ENCODE assay signal across 28 cellular contexts in the genomic region with DNA sequence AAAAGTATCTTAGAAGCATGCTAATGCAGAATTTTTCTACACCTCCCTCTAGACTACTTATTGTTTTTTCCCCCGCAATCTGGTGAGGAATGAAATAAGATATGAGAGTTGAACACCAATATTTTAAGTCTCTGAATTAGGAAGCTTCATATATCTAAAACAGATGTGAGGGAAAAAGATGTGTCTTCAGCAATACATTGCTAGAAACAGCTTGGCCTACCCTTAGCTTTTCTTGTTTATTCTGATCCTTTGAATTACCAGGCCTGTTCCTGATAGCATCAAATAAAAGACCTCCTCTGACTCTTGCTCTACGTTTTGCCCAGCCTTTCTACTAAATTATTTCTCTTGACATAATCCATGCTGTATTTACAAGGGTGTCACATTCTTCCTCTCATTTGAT.
"Had no signal": no experiment of that assay in that cellular context is flagged by ENCODE, and none has a peak within 500 bp of the region (broad histone marks: within the 10 kb centered on the region; RNA-seq: fewer than 3 reads in every experiment).

No MANE protein-coding gene starts in this region.

- H3K27ac Mint-ChIP-seq: endodermal cell; memory B cell; mesothelial cell of epicardium; naive B cell; natural killer cell treated with Interleukin-12 subunit alpha and Interleukin-12 subunit beta and Interleukin-15 and Interleukin-18, amount 100 ng/mL, for 72 hours; neural progenitor cell; stimulated activated effector memory CD8-positive, alpha-beta T cell treated with anti-CD3 and anti-CD28 coated beads, Interleukin-12 subunit alpha, Interleukin-12 subunit beta, amount 100 ng/mL, for 72 hours had no signal

- DNase-seq: cerebellar nuclear complex; cortex of kidney; endodermal cell; left ventricle myocardium superior; mucosa of descending colon; naive B cell; ovary; posterior cingulate gyrus; psoas muscle; right lobe of liver; small intestine; stimulated activated CD4-positive, alpha-beta T cell treated with anti-CD3 and anti-CD28 coated beads, Interleukin-12 subunit alpha, Interleukin-12 subunit beta, amount 100 ng/mL, for 4 hours; stimulated activated CD4-positive, alpha-beta T cell treated with anti-CD3 and anti-CD28 coated beads, Interleukin-1b, Interleukin-23, amount 100 ng/mL, for 48 hours; stimulated activated CD4-positive, alpha-beta T cell treated with anti-CD3 and anti-CD28 coated beads, Interleukin-4, amount 100 ng/mL, for 1 hour; stimulated activated naive CD4-positive, alpha-beta T cell treated with Interleukin-2 at 50 U/mL for 16 hours; stomach; thyroid gland; trophoblast cell had no signal

- ATAC-seq: left ventricle myocardium superior; mucosa of descending colon; natural killer cell treated with Interleukin-12 subunit alpha and Interleukin-12 subunit beta and Interleukin-15 and Interleukin-18, amount 100 ng/mL, for 72 hours; right lobe of liver; stimulated activated effector memory CD8-positive, alpha-beta T cell treated with anti-CD3 and anti-CD28 coated beads, Interleukin-12 subunit alpha, Interleukin-12 subunit beta, amount 100 ng/mL, for 72 hours had no signal

- H3K4me1 ChIP-seq: neural progenitor cell, right lobe of liver, stomach, thyroid gland had no signal

- H3K4me2 ChIP-seq: neural progenitor cell had no signal

- H3K9me3 ChIP-seq: esophagus muscularis mucosa, mucosa of descending colon, ovary, psoas muscle, right lobe of liver, thyroid gland had no signal

- FAIRE-seq: endothelial cell of umbilical vein, frontal cortex, keratinocyte, small intestine had no signal

- H2AFZ ChIP-seq: neural progenitor cell had no signal

- H3K9me3 Mint-ChIP-seq: endodermal cell, neural progenitor cell had no signal

- H3K4me3 ChIP-seq: esophagus muscularis mucosa, lung, mucosa of descending colon, neural progenitor cell, ovary, psoas muscle, right lobe of liver, stomach, thyroid gland had no signal

- H3K27me3 ChIP-seq: esophagus muscularis mucosa, neural progenitor cell, ovary, right lobe of liver, stomach, thyroid gland had no signal

- H3K36me3 Mint-ChIP-seq: memory B cell; mesothelial cell of epicardium; naive B cell; natural killer cell treated with Interleukin-12 subunit alpha and Interleukin-12 subunit beta and Interleukin-15 and Interleukin-18, amount 100 ng/mL, for 72 hours; neural progenitor cell; stimulated activated effector memory CD8-positive, alpha-beta T cell treated with anti-CD3 and anti-CD28 coated beads, Interleukin-12 subunit alpha, Interleukin-12 subunit beta, amount 100 ng/mL, for 72 hours had no signal

- H3K4me1 Mint-ChIP-seq: memory B cell; naive B cell; neural progenitor cell; stimulated activated effector memory CD8-positive, alpha-beta T cell treated with anti-CD3 and anti-CD28 coated beads, Interleukin-12 subunit alpha, Interleukin-12 subunit beta, amount 100 ng/mL, for 72 hours had no signal

- H3K36me3 ChIP-seq: esophagus muscularis mucosa, neural progenitor cell, ovary, right lobe of liver, stomach, thyroid gland had no signal

- H3K4me3 Mint-ChIP-seq: endodermal cell; memory B cell; mesothelial cell of epicardium; naive B cell; natural killer cell treated with Interleukin-12 subunit alpha and Interleukin-12 subunit beta and Interleukin-15 and Interleukin-18, amount 100 ng/mL, for 72 hours; neural progenitor cell; stimulated activated effector memory CD8-positive, alpha-beta T cell treated with anti-CD3 and anti-CD28 coated beads, Interleukin-12 subunit alpha, Interleukin-12 subunit beta, amount 100 ng/mL, for 72 hours had no signal

- H3K27ac ChIP-seq: esophagus muscularis mucosa, neural progenitor cell, ovary, psoas muscle, right lobe of liver, stomach, thyroid gland had no signal

- H3K27me3 Mint-ChIP-seq: memory B cell; naive B cell; natural killer cell treated with Interleukin-12 subunit alpha and Interleukin-12 subunit beta and Interleukin-15 and Interleukin-18, amount 100 ng/mL, for 72 hours had no signal

- H3K9ac ChIP-seq: neural progenitor cell had no signal
